Comparison of ENCODE assay signal across 13 cellular contexts in the genomic region with DNA sequence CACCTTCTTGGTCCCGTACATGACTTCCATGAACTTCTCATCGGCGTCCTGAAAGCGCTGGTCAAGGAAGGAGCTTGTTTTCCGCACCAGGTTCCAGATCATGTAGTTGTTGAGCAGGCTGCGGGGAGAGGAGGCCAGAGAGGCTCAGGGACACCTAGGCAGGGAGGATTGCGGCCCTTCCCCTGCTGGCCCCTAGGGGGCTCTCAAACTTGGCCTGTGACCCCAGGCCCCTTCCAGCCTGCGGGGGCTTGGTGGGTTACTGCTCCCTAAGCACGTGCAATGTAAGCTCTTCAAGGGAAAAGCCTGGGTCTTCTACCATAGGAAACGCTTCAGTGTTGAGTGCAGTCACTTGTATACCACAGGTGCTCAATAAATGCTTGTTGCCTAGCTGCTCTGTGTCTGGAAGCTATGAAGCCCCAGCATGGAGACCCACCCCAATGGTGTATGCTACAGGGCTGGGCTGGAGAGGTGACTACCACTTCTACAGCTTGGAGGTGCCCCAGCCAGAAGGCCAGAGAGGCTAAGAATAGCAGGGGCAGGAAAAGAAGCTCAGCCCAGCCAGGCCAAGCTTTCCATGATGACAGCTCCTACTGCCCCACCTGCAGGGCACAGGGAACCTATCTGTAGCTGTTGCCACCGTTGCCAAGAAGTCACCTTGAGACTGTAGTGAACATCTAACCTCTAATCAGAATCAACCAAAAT. TPM values are rescaled to one million over a fixed set of nuclear protein-coding genes. Genes with fewer than 3 reads are reported as not detected.
DNase-seq lines count a peak whose midpoint lies in the region; ATAC-seq, FAIRE-seq and TF ChIP-seq lines count a peak whose summit lies in the region.
"Had no signal": no experiment of that assay in that cellular context is flagged by ENCODE, and none has a peak within 500 bp of the region (broad histone marks: within the 10 kb centered on the region; RNA-seq: fewer than 3 reads in every experiment).

No MANE protein-coding gene starts in this region.

- H3K27ac Mint-ChIP-seq in glutamatergic neuron (ENCODE audit: unreplicated experiment) = no peak overlapping the region
- H3K27ac Mint-ChIP-seq: brain, mesothelial cell of epicardium had no signal

- POLR2A ChIA-PET in A549 (lab: Yijun Ruan, JAX) = no interaction called here

- no peak for TF ChIP-seq POLR2A in A549 (IDR thresholded peaks at IDR 0.05; ENCODE audit: low read length)

- H3K9me2 ChIP-seq in DOHH2 (replicated peaks; ENCODE audit: control insufficient read depth, low read length) = no peaks in the 10 kb centered on the region

- TF ChIP-seq CTCF in A549 (IDR thresholded peaks at IDR 0.05) (peak; percentile 30; the same call in 1 of the 3 replicates), DOHH2 (IDR thresholded peaks at IDR 0.05; ENCODE audit: low read depth, low read length, poor library complexity, severe bottlenecking) (peak; percentile 78), glutamatergic neuron (IDR thresholded peaks at IDR 0.05; ENCODE audit: partially characterized antibody, unreplicated experiment) (no peak)

- H3K4me2 ChIP-seq in A549 = no peak overlapping the region
- no peak overlapping the region for H3K4me2 ChIP-seq in DOHH2 (ENCODE audit: low read length)

- H3K36me3 ChIP-seq in DOHH2 (ENCODE audit: control insufficient read depth, low read length) = no peaks in the 10 kb centered on the region
- H3K36me3 ChIP-seq in effector memory CD4-positive, alpha-beta T cell (ENCODE audit: control insufficient read depth, insufficient read depth, low read length) = peaks cover 74% of the 10 kb centered on the region

- H3K27me3 Mint-ChIP-seq in glutamatergic neuron (ENCODE audit: unreplicated experiment) = no peaks in the 10 kb centered on the region

- no peaks in the 10 kb centered on the region for H3K4me1 Mint-ChIP-seq in glutamatergic neuron (ENCODE audit: low read depth, unreplicated experiment)
- H3K4me1 Mint-ChIP-seq: brain, mesothelial cell of epicardium had no signal

- CTCF ChIA-PET in A549 (lab: Yijun Ruan, JAX) = interaction anchor here (1.1 to 8.4 kb wide), 10 partner anchors 10 to 125 kb away, joined by 3 to 82 read pairs (median 6); no protein-coding TSS in a partner anchor

- intact Hi-C loops in head of caudate nucleus (cut with DNase I) = no loop called here

- peaks cover under 1% of the 10 kb centered on the region; the same call in 1 of the 2 replicates for H4K20me1 ChIP-seq in DOHH2 (ENCODE audit: control insufficient read depth, insufficient read depth, low read depth, low read length)

- H3K4me3 Mint-ChIP-seq in glutamatergic neuron (ENCODE audit: unreplicated experiment) = no peak overlapping the region
- H3K4me3 Mint-ChIP-seq: brain, mesothelial cell of epicardium had no signal

- H3K4me1 ChIP-seq in A549 = peaks cover 6% of the 10 kb centered on the region; the same call in 1 of the 3 replicates
- no peaks in the 10 kb centered on the region for H3K4me1 ChIP-seq in DOHH2 (ENCODE audit: control insufficient read depth, low read length)
- H3K4me1 ChIP-seq in effector memory CD4-positive, alpha-beta T cell (ENCODE audit: control insufficient read depth, insufficient read depth, low read length, poor library complexity, severe bottlenecking) = no peaks in the 10 kb centered on the region

- 76% methylated on average over 9 of the region's 11 CpGs for WGBS in A549 (ENCODE audit: missing lambda C conversion rate)

- H3K27ac ChIP-seq in A549 (no peak overlapping the region), DOHH2 (ENCODE audit: low read depth, low read length) (no peak overlapping the region)
- H3K27ac ChIP-seq in effector memory CD4-positive, alpha-beta T cell (ENCODE audit: insufficient read depth, low read length, poor library complexity, severe bottlenecking) = no peak overlapping the region
- H3K27ac ChIP-seq: SJCRH30, skin epidermis had no signal

- no peaks in the 10 kb centered on the region for H3K27me3 ChIP-seq in DOHH2 (ENCODE audit: control insufficient read depth, low read length)
- no peaks in the 10 kb centered on the region for H3K27me3 ChIP-seq in effector memory CD4-positive, alpha-beta T cell (replicated peaks; ENCODE audit: control insufficient read depth, insufficient read depth, low read length, poor library complexity, severe bottlenecking)
- H3K27me3 ChIP-seq: SJCRH30 had no signal

- ATAC-seq in A549 = peak in 1 of 2 experiments; percentile 70; a peak in 3 of 6 replicates
- 0 out of 3 replicates have a peak, but pooled peaks have one; percentile 49 for ATAC-seq in SK-N-SH treated with all-trans-retinoic acid at 6 μM for 48 hours

- no peak for TF ChIP-seq RAD21 in A549 (conservative IDR thresholded peaks at IDR 0.05 in 1 of 2, IDR thresholded peaks at IDR 0.05 in 1 of 2)

- H3K9me3 Mint-ChIP-seq in glutamatergic neuron (ENCODE audit: unreplicated experiment) = no peaks in the 10 kb centered on the region
- H3K9me3 Mint-ChIP-seq: brain had no signal

- H3F3A ChIP-seq in DOHH2 (ENCODE audit: control insufficient read depth, insufficient read depth) = no peaks in the 10 kb centered on the region

- H3K4me3 ChIP-seq in A549 (no peak overlapping the region), DOHH2 (ENCODE audit: low read length) (no peak overlapping the region)
- no peak overlapping the region for H3K4me3 ChIP-seq in effector memory CD4-positive, alpha-beta T cell (ENCODE audit: insufficient read depth, low read depth, low read length, poor library complexity, severe bottlenecking)
- H3K4me3 ChIP-seq: SJCRH30, skin epidermis had no signal

- H3K79me2 ChIP-seq in DOHH2 (ENCODE audit: control insufficient read depth, low read length) = no peaks in the 10 kb centered on the region

- no peak for FAIRE-seq in A549 (lab: Jason Lieb, UNC)

- H3K9me3 ChIP-seq in A549 = no peaks in the 10 kb centered on the region
- no peaks in the 10 kb centered on the region for H3K9me3 ChIP-seq in DOHH2 (ENCODE audit: control insufficient read depth, insufficient read depth, low read length)
- no peaks in the 10 kb centered on the region for H3K9me3 ChIP-seq in effector memory CD4-positive, alpha-beta T cell (ENCODE audit: control insufficient read depth, low read length)
- H3K9me3 ChIP-seq: SJCRH30 had no signal

- DNase-seq in A549 (ENCODE audit: low read depth in 1 of 2, low spot score in 1 of 2) = no peak
- peak; percentile 27 for DNase-seq in germinal center (ENCODE audit: low spot score)
- DNase-seq in glutamatergic neuron = no peak
- no peak for DNase-seq in head of caudate nucleus
- no peak for DNase-seq in SIG-M5 treated with dmso at 0.1 percent for 504 hours (lab: John Stamatoyannopoulos, UW; ENCODE audit: unreplicated experiment)
- DNase-seq in effector memory CD4-positive, alpha-beta T cell = no peak
- DNase-seq: NCI-H2171 treated with DMSO at 0.1 percent for 48 hours had no signal

- TF ChIP-seq EP300 in A549 (IDR thresholded peaks at IDR 0.05) = no peak

- no peaks in the 10 kb centered on the region for H3K36me3 Mint-ChIP-seq in glutamatergic neuron (ENCODE audit: unreplicated experiment)

TF ChIP-seq in A549, 52 proteins besides CTCF, POLR2A, EP300 and RAD21 (continues in another document):
- TF ChIP-seq POLR2AphosphoS2 (conservative IDR thresholded peaks at IDR 0.05; ENCODE audit: low read length) (no peak), MAX (IDR thresholded peaks at IDR 0.05) (no peak), HDAC2 (IDR thresholded peaks at IDR 0.05) (no peak)

TF ChIP-seq in SK-N-SH treated with all-trans-retinoic acid at 6 μM for 48 hours, 23 proteins besides CTCF, POLR2A, EP300 and RAD21:
- TF ChIP-seq BACH2 (CRISPR knock-in tag; IDR thresholded peaks at IDR 0.05; ENCODE audit: borderline replicate concordance) (no peak), CREB5 (CRISPR knock-in tag; IDR thresholded peaks at IDR 0.05; ENCODE audit: low read depth) (no peak), ISL1 (CRISPR knock-in tag; IDR thresholded peaks at IDR 0.05) (no peak), TOX (CRISPR knock-in tag; IDR thresholded peaks at IDR 0.05; ENCODE audit: borderline replicate concordance) (no peak), ZNF70 (CRISPR knock-in tag; IDR thresholded peaks at IDR 0.05) (no peak), PPARA (CRISPR knock-in tag; IDR thresholded peaks at IDR 0.05; ENCODE audit: borderline replicate concordance) (no peak), TCF4 (CRISPR knock-in tag; IDR thresholded peaks at IDR 0.05; ENCODE audit: borderline replicate concordance) (no peak), SNAI2 (CRISPR knock-in tag; IDR thresholded peaks at IDR 0.05) (no peak), GLIS3 (CRISPR knock-in tag; IDR thresholded peaks at IDR 0.05) (no peak), OSR1 (CRISPR knock-in tag; IDR thresholded peaks at IDR 0.05) (no peak), ZFP30 (CRISPR knock-in tag; IDR thresholded peaks at IDR 0.05) (no peak), ZNF8 (CRISPR knock-in tag; IDR thresholded peaks at IDR 0.05) (no peak)

RNA-seq across cellular contexts. Expression of gene ECE1, which starts 45.1 kb away (rescaled TPM):
- 81.8 and 86.4 TPM in 2 replicates for polyA plus RNA-seq in A549 (2011; rRNA removed)
- 32.0 and 38.7 TPM in 2 replicates for polyA plus RNA-seq in A549 (2012; cell fraction: cytosol; rRNA removed)
- 55.8 and 74.0 TPM in 2 replicates for polyA plus RNA-seq in A549 (2012; cell fraction: nucleus; rRNA removed)
- polyA plus RNA-seq in A549 (2017; fragmentation: RNase III; extraction: RNeasy Plus Mini Kit Qiagen cat#74134 plus additional on column Dnase treatment) = 40.5 to 53.2 TPM (median 45.7 TPM) in 3 replicates
- 48.6 and 51.8 TPM in 2 replicates for polyA minus RNA-seq in A549 (2011; rRNA and poly(A)+ RNA removed)
- 36.1 TPM for total RNA-seq in glutamatergic neuron (ENCODE audit: unreplicated experiment)
